11 cellular contexts compared by ENCODE assay signal in the genomic region with DNA sequence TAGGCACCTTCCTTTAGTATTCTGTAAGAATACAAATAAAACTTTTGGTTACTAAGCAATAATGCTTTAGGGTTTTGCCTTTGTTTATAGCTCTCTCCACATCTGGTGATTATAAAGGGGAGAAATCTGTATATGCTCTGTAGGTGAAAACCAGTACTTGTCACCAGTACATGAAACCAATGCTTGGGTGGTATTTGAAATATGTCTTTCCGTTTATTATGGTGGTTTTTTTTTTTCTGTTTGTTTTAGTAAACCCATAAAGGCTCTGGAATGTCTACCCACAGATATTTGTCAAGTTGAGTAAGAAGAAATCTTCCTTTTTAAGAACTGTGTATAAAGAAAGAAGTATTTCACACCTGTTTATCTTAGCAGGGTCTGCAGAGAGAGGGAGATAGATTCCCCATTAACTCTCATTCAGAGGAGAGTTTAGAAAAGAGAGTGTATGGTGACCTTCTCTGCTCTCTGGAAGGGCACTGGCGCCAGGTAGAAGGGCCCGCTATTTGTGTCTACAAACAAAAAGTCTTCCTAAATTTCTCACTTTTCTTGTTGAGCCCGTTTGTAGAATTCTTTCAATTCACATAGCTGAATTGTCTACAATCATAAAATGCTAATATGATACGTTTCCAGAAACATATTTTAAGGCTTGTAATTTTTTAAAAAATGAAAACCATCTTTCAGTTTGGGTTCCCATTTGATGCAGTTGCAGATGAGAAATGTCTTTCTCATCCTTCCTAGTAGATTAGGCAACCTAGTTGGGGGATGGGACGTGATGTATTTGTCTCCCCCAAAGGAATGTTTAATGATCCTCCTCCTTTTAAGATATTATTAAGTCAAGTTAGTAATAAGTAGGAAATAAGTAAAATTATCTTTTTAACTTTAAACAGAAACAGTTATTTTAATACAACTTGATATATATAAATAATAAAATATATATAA. TPM values are rescaled to one million over a fixed set of nuclear protein-coding genes. Genes with fewer than 3 reads are reported as not detected.
DNase-seq lines count a peak whose midpoint lies in the region; FAIRE-seq and TF ChIP-seq lines count a peak whose summit lies in the region.
"Had no signal": no experiment of that assay in that cellular context is flagged by ENCODE, and none has a peak within 500 bp of the region (broad histone marks: within the 10 kb centered on the region; RNA-seq: fewer than 3 reads in every experiment).

No MANE protein-coding gene starts in this region.

- H3K4me1 ChIP-seq in muscle layer of colon (ENCODE audit: insufficient read depth, low read length): peaks cover 28% of the 10 kb centered on the region

- no peak overlapping the region for H3K9ac ChIP-seq in muscle layer of colon (ENCODE audit: low read length)

- FAIRE-seq in bronchial epithelial cell (lab: Jason Lieb, UNC): no peak

- TF ChIP-seq CTCF in AG04450 (IDR thresholded peaks at IDR 0.05; ENCODE audit: low read depth, low read length): no peak
- no peak for TF ChIP-seq CTCF in bronchial epithelial cell (IDR thresholded peaks at IDR 0.05; ENCODE audit: insufficient read depth, low read length, severe bottlenecking)
- TF ChIP-seq CTCF in WERI-Rb-1 (IDR thresholded peaks at IDR 0.05; ENCODE audit: low read depth, low read length): no peak

- H3K4me3 Mint-ChIP-seq in activated T-cell treated with anti-CD3 and anti-CD28 coated beads, Interleukin-2, amount 50 U/mL, for 24 hours: no peak overlapping the region
- H3K4me3 Mint-ChIP-seq: activated naive CD8-positive, alpha-beta T cell had no signal

- POLR2A ChIA-PET in AG04450 (lab: Yijun Ruan, JAX): interaction anchor here (0.6 to 1.6 kb wide), 5 partner anchors 30 to 101 kb away, joined by 3 to 11 read pairs (median 4); no protein-coding TSS in a partner anchor

- H3K4me3 ChIP-seq in AG04450 (ENCODE audit: low read depth, low read length) (no peak overlapping the region), bronchial epithelial cell (ENCODE audit: low read depth, low read length) (no peak overlapping the region), muscle layer of colon (ENCODE audit: low read depth in 1 of 2, low read length in 2 of 2) (peak overlapping the region in 1 of 2 donors; percentile 29), WERI-Rb-1 (ENCODE audit: low read depth, low read length) (no peak overlapping the region)

- no peak overlapping the region for H3K27ac ChIP-seq in AG04450 (ENCODE audit: low read depth, low read length)
- peak overlapping the region; percentile 58 for H3K27ac ChIP-seq in muscle layer of colon (ENCODE audit: low read depth, low read length)
- no peak overlapping the region for H3K27ac ChIP-seq in WERI-Rb-1

- peaks cover 2% of the 10 kb centered on the region for H3K9me3 Mint-ChIP-seq in activated T-cell treated with anti-CD3 and anti-CD28 coated beads, Interleukin-2, amount 50 U/mL, for 24 hours

- peaks cover 31% of the 10 kb centered on the region for H3K27me3 Mint-ChIP-seq in activated T-cell treated with anti-CD3 and anti-CD28 coated beads, Interleukin-2, amount 50 U/mL, for 24 hours

- DNase-seq in AG04450 (ENCODE audit: low read depth, low spot score) (peak; percentile 62), HT1080 (ENCODE audit: low read depth) (peak; percentile 67), bronchial epithelial cell (ENCODE audit: low read depth) (peak; percentile 73), WERI-Rb-1 (no peak), COR-L47 (lab: John Stamatoyannopoulos, UW) (no peak), HK-2 (ENCODE audit: unreplicated experiment) (no peak)
- no peak for DNase-seq in activated T-cell treated with anti-CD3 and anti-CD28 coated beads, Interleukin-2, amount 50 U/mL, for 24 hours
- DNase-seq: activated CD4-positive, CD25-positive, alpha-beta regulatory T cell; stimulated activated CD4-positive, alpha-beta T cell treated with anti-CD3 and anti-CD28 coated beads, Interleukin-2, amount 100 ng/mL, for 24 hours had no signal

- CTCF ChIA-PET in AG04450 (lab: Charles Lee): interaction anchor here (0.9 to 1.8 kb wide), 2 partner anchors 47 to 101 kb away, joined by 4 to 6 read pairs; no protein-coding TSS in a partner anchor

- H3K36me3 Mint-ChIP-seq in activated T-cell treated with anti-CD3 and anti-CD28 coated beads, Interleukin-2, amount 50 U/mL, for 24 hours (ENCODE audit: low read depth): no peaks in the 10 kb centered on the region
- H3K36me3 Mint-ChIP-seq: activated naive CD8-positive, alpha-beta T cell had no signal

- H3K27ac Mint-ChIP-seq in activated T-cell treated with anti-CD3 and anti-CD28 coated beads, Interleukin-2, amount 50 U/mL, for 24 hours: no peak overlapping the region
- H3K27ac Mint-ChIP-seq: activated naive CD8-positive, alpha-beta T cell had no signal

- H3K9me3 ChIP-seq in AG04450 (ENCODE audit: control insufficient read depth, insufficient read depth, low read length) (no peaks in the 10 kb centered on the region), muscle layer of colon (ENCODE audit: low read length) (no peaks in the 10 kb centered on the region), WERI-Rb-1 (ENCODE audit: severe bottlenecking) (no peaks in the 10 kb centered on the region)

- no peaks in the 10 kb centered on the region for H3K4me1 Mint-ChIP-seq in activated T-cell treated with anti-CD3 and anti-CD28 coated beads, Interleukin-2, amount 50 U/mL, for 24 hours (ENCODE audit: low read depth)

- H3K27me3 ChIP-seq in AG04450 (ENCODE audit: control insufficient read depth, insufficient read depth, low read length): no peaks in the 10 kb centered on the region
- H3K27me3 ChIP-seq in bronchial epithelial cell (ENCODE audit: control insufficient read depth, insufficient read depth, low read length): no peaks in the 10 kb centered on the region
- no peaks in the 10 kb centered on the region for H3K27me3 ChIP-seq in muscle layer of colon (ENCODE audit: control insufficient read depth in 1 of 2, insufficient read depth in 2 of 2, low read length in 2 of 2)
- no peaks in the 10 kb centered on the region for H3K27me3 ChIP-seq in WERI-Rb-1 (ENCODE audit: insufficient read depth, low read depth, severe bottlenecking)

- no peaks in the 10 kb centered on the region for H3K36me3 ChIP-seq in bronchial epithelial cell (ENCODE audit: control insufficient read depth, insufficient read depth, low read length)
- no peaks in the 10 kb centered on the region for H3K36me3 ChIP-seq in muscle layer of colon (ENCODE audit: insufficient read depth, low read length)
- H3K36me3 ChIP-seq in WERI-Rb-1: no peaks in the 10 kb centered on the region

RNA-seq across cellular contexts. Expression of a gene that starts 33.9 kb away (rescaled TPM):
- polyA plus RNA-seq in AG04450 (2011; rRNA removed): 59.8 and 74.6 TPM in 2 replicates
- polyA minus RNA-seq in AG04450 (2011; rRNA and poly(A)+ RNA removed): 54.5 and 83.6 TPM in 2 replicates
- total RNA-seq in HT1080 (2014; rRNA removed; shearing (Covaris generic)): 22.6 and 25.2 TPM in 2 replicates
- 26.9 and 33.6 TPM in 2 replicates for polyA plus RNA-seq in HT1080 (2015; cell fraction: cytosol; rRNA removed)
- 22.6 and 22.7 TPM in 2 replicates for polyA plus RNA-seq in HT1080 (2015; cell fraction: nucleus; rRNA removed)
- 43.2 and 50.2 TPM in 2 replicates for total RNA-seq in bronchial epithelial cell

Comparison
In these comparisons a context has a peak if more than half of its experiments do, and no peak if none do; other contexts are left out.
1. DNase-seq: peak in AG04450 (single experiment), HT1080 (single experiment) and bronchial epithelial cell (single experiment); none in WERI-Rb-1 (single experiment), COR-L47 (single experiment), HK-2 (single experiment) and activated T-cell treated with anti-CD3 and anti-CD28 coated beads, Interleukin-2, amount 50 U/mL, for 24 hours (single experiment).